Comparison of ENCODE assay signal across 1 cellular context in genomic region chr1:2232255-2232915, GRCh38.
TF ChIP-seq lines count a peak whose summit lies in the region.

No MANE protein-coding gene starts in this region.

TF ChIP-seq in HepG2, 621 proteins besides CTCF, POLR2A, EP300 and RAD21 (continued from another document and continues in another):
- TF ChIP-seq THAP9 (CRISPR knock-in tag; IDR thresholded peaks at IDR 0.05; ENCODE audit: borderline replicate concordance) (no peak; the same call in 1 of the 2 replicates), NCOA2 (CRISPR knock-in tag; IDR thresholded peaks at IDR 0.05) (peak; percentile 91), NPAS2 (CRISPR knock-in tag; IDR thresholded peaks at IDR 0.05; ENCODE audit: borderline replicate concordance) (no peak), ZSCAN12 (CRISPR knock-in tag; IDR thresholded peaks at IDR 0.05) (no peak), MEF2D (CRISPR knock-in tag; IDR thresholded peaks at IDR 0.05) (peak; percentile 21; the same call in 1 of the 2 replicates), ZNF747 (CRISPR knock-in tag; IDR thresholded peaks at IDR 0.05; ENCODE audit: borderline replicate concordance) (no peak), ZNF749 (CRISPR knock-in tag; IDR thresholded peaks at IDR 0.05; ENCODE audit: borderline replicate concordance) (no peak), HOMEZ (CRISPR knock-in tag; IDR thresholded peaks at IDR 0.05; ENCODE audit: low read depth) (no peak; the same call in 1 of the 2 replicates), ZBTB25 (CRISPR knock-in tag; IDR thresholded peaks at IDR 0.05) (no peak), IRX3 (CRISPR knock-in tag; IDR thresholded peaks at IDR 0.05; ENCODE audit: borderline replicate concordance, low read depth) (no peak), NBN (conservative IDR thresholded peaks at IDR 0.05) (no peak), PHB2 (IDR thresholded peaks at IDR 0.05; ENCODE audit: partially characterized antibody) (no peak), TCF7L2 (IDR thresholded peaks at IDR 0.05; ENCODE audit: low read depth, low read length) (no peak), ARID3A (IDR thresholded peaks at IDR 0.05; ENCODE audit: low read depth, low read length) (no peak), ISX (CRISPR knock-in tag; conservative IDR thresholded peaks at IDR 0.05) (no peak), UBTF (CRISPR knock-in tag; IDR thresholded peaks at IDR 0.05) (peak; percentile 68), ZNF672 (CRISPR knock-in tag; IDR thresholded peaks at IDR 0.05) (no peak), SNAI1 (CRISPR knock-in tag; IDR thresholded peaks at IDR 0.05; ENCODE audit: borderline replicate concordance) (no peak; the same call in 1 of the 2 replicates), ZNF468 (CRISPR knock-in tag; IDR thresholded peaks at IDR 0.05) (no peak), PRMT3 (CRISPR knock-in tag; IDR thresholded peaks at IDR 0.05; ENCODE audit: borderline replicate concordance, low read depth) (no peak), ZNF207 (IDR thresholded peaks at IDR 0.05; ENCODE audit: borderline replicate concordance) (no peak), KMT2A (CRISPR knock-in tag; IDR thresholded peaks at IDR 0.05) (no peak), MLX (CRISPR knock-in tag; IDR thresholded peaks at IDR 0.05) (peak; percentile 74; the same call in 1 of the 2 replicates), ZNF569 (CRISPR knock-in tag; IDR thresholded peaks at IDR 0.05; ENCODE audit: borderline replicate concordance) (0 out of 2 replicates have a peak, but pooled peaks have one; percentile 21), ZNF276 (CRISPR knock-in tag; IDR thresholded peaks at IDR 0.05; ENCODE audit: low read depth) (no peak), ZNF230 (CRISPR knock-in tag; IDR thresholded peaks at IDR 0.05) (no peak), HHEX (CRISPR knock-in tag; IDR thresholded peaks at IDR 0.05) (peak; percentile 55; the same call in 1 of the 2 replicates), NKX3-1 (CRISPR knock-in tag; IDR thresholded peaks at IDR 0.05) (no peak), ZNF784 (CRISPR knock-in tag; IDR thresholded peaks at IDR 0.05; ENCODE audit: borderline replicate concordance) (no peak; the same call in 1 of the 2 replicates), ZNF263 (CRISPR knock-in tag; IDR thresholded peaks at IDR 0.05) (peak; percentile 95), SALL2 (CRISPR knock-in tag; IDR thresholded peaks at IDR 0.05) (no peak), IRF2 (CRISPR knock-in tag; IDR thresholded peaks at IDR 0.05) (no peak), PRDM15 (CRISPR knock-in tag; IDR thresholded peaks at IDR 0.05) (no peak), ZNF232 (CRISPR knock-in tag; IDR thresholded peaks at IDR 0.05; ENCODE audit: borderline replicate concordance) (no peak), ARNT2 (CRISPR knock-in tag; IDR thresholded peaks at IDR 0.05; ENCODE audit: low read depth) (0 out of 2 replicates have a peak, but pooled peaks have one; percentile 55), ZNF451 (CRISPR knock-in tag; IDR thresholded peaks at IDR 0.05) (no peak), ZNF510 (CRISPR knock-in tag; IDR thresholded peaks at IDR 0.05; ENCODE audit: low read depth) (0 out of 2 replicates have a peak, but pooled peaks have one; percentile 54), SMAD3 (CRISPR knock-in tag; IDR thresholded peaks at IDR 0.05) (peak; percentile 69; the same call in 1 of the 2 replicates), ZFP41 (CRISPR knock-in tag; IDR thresholded peaks at IDR 0.05; ENCODE audit: borderline replicate concordance) (no peak), CAMTA2 (CRISPR knock-in tag; IDR thresholded peaks at IDR 0.05; ENCODE audit: borderline replicate concordance) (no peak), RCOR2 (CRISPR knock-in tag; IDR thresholded peaks at IDR 0.05) (no peak), ZNF740 (CRISPR knock-in tag; IDR thresholded peaks at IDR 0.05) (no peak), ZNF383 (CRISPR knock-in tag; IDR thresholded peaks at IDR 0.05; ENCODE audit: borderline replicate concordance) (0 out of 2 replicates have a peak, but pooled peaks have one; percentile 78), TOE1 (CRISPR knock-in tag; IDR thresholded peaks at IDR 0.05) (no peak), ZNF724P (CRISPR knock-in tag; IDR thresholded peaks at IDR 0.05; ENCODE audit: borderline replicate concordance) (no peak), GLMP (CRISPR knock-in tag; IDR thresholded peaks at IDR 0.05; ENCODE audit: borderline replicate concordance) (no peak), U2AF2 (IDR thresholded peaks at IDR 0.05; ENCODE audit: low read depth, low read length) (no peak)
